ENCODE assay signal across 18 cellular contexts in the genomic region with DNA sequence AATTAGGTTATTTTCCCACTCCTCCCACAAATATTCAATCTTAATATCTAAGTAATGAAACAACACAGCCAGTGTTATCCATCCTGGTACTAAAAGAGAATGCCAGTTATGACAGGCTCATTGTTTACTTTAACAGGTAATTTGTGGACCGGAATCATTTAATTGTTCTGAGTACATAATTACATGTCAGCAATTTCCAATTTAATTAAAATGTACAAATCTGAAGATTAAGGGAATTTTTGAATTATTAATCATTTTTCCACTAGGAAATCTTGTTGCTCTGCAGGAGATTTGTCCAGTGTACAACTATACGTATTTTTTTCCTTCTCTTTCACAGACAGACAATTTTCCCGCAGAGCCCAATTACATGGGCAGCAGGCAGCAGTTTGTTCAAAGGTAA.
"Had no signal": no experiment of that assay in that cellular context is flagged by ENCODE, and none has a peak within 500 bp of the region (broad histone marks: within the 10 kb centered on the region; RNA-seq: fewer than 3 reads in every experiment).

No MANE protein-coding gene starts in this region.

- ATAC-seq: activated CD4-positive, alpha-beta T cell treated with anti-CD3 and anti-CD28 coated beads for 36 hours; heart right ventricle; left lung had no signal

- H3K27ac ChIP-seq: heart right ventricle, left lung, tibial artery had no signal

- DNase-seq: activated B cell treated with CpG ODN at 0.5 μM for 24 hours; activated CD4-positive, alpha-beta T cell treated with anti-CD3 and anti-CD28 coated beads for 36 hours; activated CD4-positive, alpha-beta T cell treated with anti-CD3 and anti-CD28 coated beads, Interleukin-2, amount 50 U/mL, for 48 hours; activated naive CD4-positive, alpha-beta T cell treated with Interleukin-2 at 50 U/mL for 16 hours; activated naive CD8-positive, alpha-beta T cell treated with anti-CD3 and anti-CD28 coated beads for 36 hours; activated T-cell treated with anti-CD3 and anti-CD28 coated beads, Interleukin-2, amount 50 U/mL, for 48 hours; cerebellar nuclear complex; cortex of kidney; heart right ventricle; left lung; naive B cell; stimulated activated CD4-positive, alpha-beta T cell treated with anti-CD3 and anti-CD28 coated beads, Interleukin-4, amount 100 ng/mL, for 24 hours; stimulated activated naive CD4-positive, alpha-beta T cell treated with Interleukin-2 at 50 U/mL for 16 hours; T1000; tibial artery had no signal

- H3K36me3 ChIP-seq: left lung, tibial artery had no signal

- FAIRE-seq: bronchial epithelial cell, endometrium had no signal

- H3K4me3 ChIP-seq: heart right ventricle, left lung, lung, tibial artery had no signal

- H3K9me3 ChIP-seq: heart right ventricle, left lung, tibial artery had no signal

- H3K27me3 ChIP-seq: heart right ventricle, left lung, tibial artery had no signal

- H3K4me1 ChIP-seq: heart right ventricle, left lung, tibial artery had no signal
